21 cellular contexts compared by ENCODE assay signal in the genomic region with DNA sequence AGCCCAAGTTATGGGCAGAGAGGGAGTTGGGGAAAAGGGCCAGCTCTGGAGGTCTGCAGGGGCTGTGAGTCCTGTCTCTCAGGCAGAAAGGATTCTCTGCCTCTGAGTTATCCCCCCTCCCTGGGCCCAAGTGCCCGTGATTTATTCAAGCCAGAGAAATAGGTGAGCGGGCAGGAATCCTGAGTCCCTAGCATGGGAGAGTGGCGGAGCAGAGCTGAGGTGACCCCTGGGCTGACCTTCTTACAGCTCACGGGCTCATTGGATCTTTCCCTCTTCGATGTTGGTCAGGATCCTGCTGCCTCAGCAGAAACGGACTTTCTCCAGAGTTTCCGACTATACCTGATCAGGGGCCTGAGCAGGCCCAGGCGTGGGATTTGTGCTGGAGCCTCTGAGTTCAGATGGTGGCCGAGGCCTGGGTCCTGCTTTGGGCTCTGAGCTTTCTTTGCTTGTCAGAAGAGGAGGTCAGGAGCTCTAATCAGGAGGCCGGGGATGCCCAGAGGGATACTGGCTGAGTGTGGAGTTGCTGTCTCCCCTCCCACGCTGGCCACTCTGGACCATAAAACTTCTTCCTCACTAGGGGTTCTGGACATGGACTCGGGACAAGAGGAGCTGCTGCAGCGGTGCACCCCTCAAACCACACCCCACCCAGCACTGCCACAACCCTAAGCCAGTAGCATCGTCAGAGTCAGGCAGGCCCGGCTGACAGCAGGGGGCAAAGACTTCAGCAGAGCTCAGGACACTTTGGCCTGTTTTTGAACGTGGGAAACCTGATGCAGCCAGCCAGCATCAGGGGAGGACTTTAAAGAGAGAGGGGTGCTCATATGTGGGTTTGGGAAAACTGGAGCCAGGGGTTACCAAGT. TPM values are rescaled to one million over a fixed set of nuclear protein-coding genes. Genes with fewer than 3 reads are reported as not detected.
A peak's percentile ranks its signal among the peaks of the same experiment; 100 is the strongest.
DNase-seq lines count a peak whose midpoint lies in the region; ATAC-seq and TF ChIP-seq lines count a peak whose summit lies in the region.
"Had no signal": no experiment of that assay in that cellular context is flagged by ENCODE, and none has a peak within 500 bp of the region (broad histone marks: within the 10 kb centered on the region; RNA-seq: fewer than 3 reads in every experiment).

No MANE protein-coding gene starts in this region.

- H3K27ac Mint-ChIP-seq in mesothelial cell of epicardium = peak overlapping the region; percentile 27
- H3K27ac Mint-ChIP-seq in type B pancreatic cell = peak overlapping the region; percentile 55

- no peaks in the 10 kb centered on the region for H3K27me3 ChIP-seq in left ventricle myocardium inferior (ENCODE audit: low read depth)

- H3K9me3 ChIP-seq in left ventricle myocardium inferior (replicated peaks) = no peaks in the 10 kb centered on the region
- H3K9me3 ChIP-seq: HAP-1 had no signal

- no peak overlapping the region for H3K4me3 ChIP-seq in left ventricle myocardium inferior
- H3K4me3 ChIP-seq: HAP-1 had no signal

- no peaks in the 10 kb centered on the region for H3K9me3 Mint-ChIP-seq in mesothelial cell of epicardium
- no peaks in the 10 kb centered on the region for H3K9me3 Mint-ChIP-seq in type B pancreatic cell
- H3K9me3 Mint-ChIP-seq: CD14-positive monocyte had no signal

- no peak for TF ChIP-seq CTCF in left ventricle myocardium inferior (IDR thresholded peaks at IDR 0.05; ENCODE audit: borderline replicate concordance)
- TF ChIP-seq CTCF in mesothelial cell of epicardium (IDR thresholded peaks at IDR 0.05; ENCODE audit: unreplicated experiment) = no peak
- no peak for TF ChIP-seq CTCF in type B pancreatic cell (conservative IDR thresholded peaks at IDR 0.05)

- ATAC-seq in left cardiac atrium = no peak
- ATAC-seq: PC-3 had no signal

- no peak for DNase-seq in left ventricle myocardium inferior
- no peak for DNase-seq in left cardiac atrium
- DNase-seq in ecto neural progenitor cell (ENCODE audit: low spot score) = peak; percentile 63
- DNase-seq in mesothelial cell of epicardium (ENCODE audit: low spot score in 2 of 2, unreplicated experiment in 2 of 2) = no peak
- no peak for DNase-seq in type B pancreatic cell (ENCODE audit: extremely low spot score, unreplicated experiment)
- DNase-seq in NCI-H187 (lab: John Stamatoyannopoulos, UW) = no peak
- no peak for DNase-seq in NCI-H2107 (lab: John Stamatoyannopoulos, UW)
- no peak for DNase-seq in posterior cingulate gyrus
- DNase-seq: DMS 273 treated with DMSO at 0.1 percent for 48 hours, KBM-7, MV-4-11, NCI-H1417, NCI-H187 treated with DMSO at 0.1 percent for 48 hours, NCI-H226, NCI-H524 treated with DMSO at 0.1 percent for 48 hours, PC-3, SIG-M5 had no signal

- H3K4me1 ChIP-seq in left ventricle myocardium inferior = peaks cover 65% of the 10 kb centered on the region
- H3K4me1 ChIP-seq: HAP-1 had no signal

- no peaks in the 10 kb centered on the region for H3K36me3 ChIP-seq in left ventricle myocardium inferior
- H3K36me3 ChIP-seq: HAP-1 had no signal

- no peaks in the 10 kb centered on the region for H3K36me3 Mint-ChIP-seq in mesothelial cell of epicardium
- H3K36me3 Mint-ChIP-seq in type B pancreatic cell = no peaks in the 10 kb centered on the region
- H3K36me3 Mint-ChIP-seq: CD14-positive monocyte had no signal

- H3K4me3 Mint-ChIP-seq in mesothelial cell of epicardium = no peak overlapping the region
- H3K4me3 Mint-ChIP-seq in type B pancreatic cell = no peak overlapping the region
- H3K4me3 Mint-ChIP-seq: CD14-positive monocyte had no signal

- intact Hi-C loops in left ventricle myocardium inferior (cut with micrococcal nuclease) = no loop called here
- intact Hi-C loops in left cardiac atrium (cut with DNase I) = no loop called here
- intact Hi-C loops in posterior cingulate gyrus (cut with DNase I) = no loop called here

- H3K4me1 Mint-ChIP-seq in mesothelial cell of epicardium (peaks cover 26% of the 10 kb centered on the region), type B pancreatic cell (ENCODE audit: unreplicated experiment) (peaks cover 45% of the 10 kb centered on the region)

- H3K27me3 Mint-ChIP-seq in mesothelial cell of epicardium (ENCODE audit: low read depth) = peaks cover 2% of the 10 kb centered on the region
- H3K27me3 Mint-ChIP-seq in type B pancreatic cell = no peaks in the 10 kb centered on the region

- H3K27ac ChIP-seq in left ventricle myocardium inferior (replicated peaks) = peak overlapping the region; percentile 41
- H3K27ac ChIP-seq: 22Rv1, RWPE1 had no signal

RNA-seq across cellular contexts. Expression of gene MEOX1, which starts 9.9 kb away (rescaled TPM):
- total RNA-seq in left ventricle myocardium inferior (8.4 TPM), left cardiac atrium (10 to 100 TPM in 1 of 2 donors, 1 to 10 TPM in 1; 9.4 to 25.6 TPM), mesothelial cell of epicardium (1.2 to 1.8 TPM (median 1.2 TPM) in 3 replicates), type B pancreatic cell (ENCODE audit: low replicate concordance) (5.7 and 17.2 TPM in 2 replicates)
